1 cellular context compared by ENCODE assay signal in the genomic region with DNA sequence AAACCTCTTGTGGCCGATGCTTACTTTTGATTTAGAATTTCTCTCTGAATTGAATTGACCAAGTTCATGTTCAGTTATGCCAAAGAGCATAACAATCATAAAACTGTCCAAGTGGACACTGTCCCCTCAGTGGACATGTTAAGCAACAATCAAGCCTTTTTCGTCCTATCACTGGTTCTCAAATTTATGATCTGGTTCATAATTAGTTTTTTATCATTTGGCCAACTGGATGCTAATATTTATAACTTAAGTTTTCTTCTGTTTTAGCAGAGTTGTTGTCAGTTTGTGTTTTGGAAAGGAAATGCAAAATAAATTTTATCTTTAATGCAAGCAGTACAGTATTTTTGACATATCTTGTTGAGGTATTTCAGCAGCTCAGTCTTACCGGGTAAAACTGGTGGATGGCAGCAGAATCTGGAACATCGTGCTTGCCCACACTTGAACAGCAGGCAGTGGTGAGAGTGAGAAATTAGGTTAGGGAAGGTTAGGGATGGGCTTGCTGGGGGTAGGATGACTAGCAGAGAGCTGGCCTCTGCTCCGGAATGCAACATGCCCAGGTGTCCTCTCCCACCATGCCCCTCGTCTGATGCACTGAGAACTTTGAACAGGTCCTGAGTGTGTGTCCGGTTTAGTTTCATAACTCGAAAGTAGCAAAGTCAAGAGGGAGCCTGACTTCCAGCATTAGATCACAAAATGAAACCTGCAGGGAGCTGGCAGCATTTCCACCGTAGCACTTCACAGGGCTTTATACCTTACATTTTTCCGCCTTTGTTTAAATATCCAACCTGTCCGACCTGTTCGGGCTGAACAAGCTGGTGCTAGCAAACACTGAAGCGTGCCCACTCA.
TF ChIP-seq lines count a peak whose summit lies in the region.

No MANE protein-coding gene starts in this region.

TF ChIP-seq in K562, 482 proteins besides CTCF, POLR2A, EP300 and RAD21 (continued from another document and continues in another):
- TF ChIP-seq, protein P1, sequence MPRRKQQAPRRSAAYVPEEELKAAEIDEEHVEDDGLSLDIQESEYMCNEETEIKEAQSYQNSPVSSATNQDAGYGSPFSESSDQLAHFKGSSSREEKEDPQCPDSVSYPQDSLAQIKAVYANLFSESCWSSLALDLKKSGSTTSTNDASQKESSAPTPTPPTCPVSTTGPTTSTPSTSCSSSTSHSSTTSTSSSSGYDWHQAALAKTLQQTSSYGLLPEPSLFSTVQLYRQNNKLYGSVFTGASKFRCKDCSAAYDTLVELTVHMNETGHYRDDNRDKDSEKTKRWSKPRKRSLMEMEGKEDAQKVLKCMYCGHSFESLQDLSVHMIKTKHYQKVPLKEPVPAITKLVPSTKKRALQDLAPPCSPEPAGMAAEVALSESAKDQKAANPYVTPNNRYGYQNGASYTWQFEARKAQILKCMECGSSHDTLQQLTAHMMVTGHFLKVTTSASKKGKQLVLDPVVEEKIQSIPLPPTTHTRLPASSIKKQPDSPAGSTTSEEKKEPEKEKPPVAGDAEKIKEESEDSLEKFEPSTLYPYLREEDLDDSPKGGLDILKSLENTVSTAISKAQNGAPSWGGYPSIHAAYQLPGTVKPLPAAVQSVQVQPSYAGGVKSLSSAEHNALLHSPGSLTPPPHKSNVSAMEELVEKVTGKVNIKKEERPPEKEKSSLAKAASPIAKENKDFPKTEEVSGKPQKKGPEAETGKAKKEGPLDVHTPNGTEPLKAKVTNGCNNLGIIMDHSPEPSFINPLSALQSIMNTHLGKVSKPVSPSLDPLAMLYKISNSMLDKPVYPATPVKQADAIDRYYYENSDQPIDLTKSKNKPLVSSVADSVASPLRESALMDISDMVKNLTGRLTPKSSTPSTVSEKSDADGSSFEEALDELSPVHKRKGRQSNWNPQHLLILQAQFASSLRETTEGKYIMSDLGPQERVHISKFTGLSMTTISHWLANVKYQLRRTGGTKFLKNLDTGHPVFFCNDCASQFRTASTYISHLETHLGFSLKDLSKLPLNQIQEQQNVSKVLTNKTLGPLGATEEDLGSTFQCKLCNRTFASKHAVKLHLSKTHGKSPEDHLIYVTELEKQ (CRISPR knock-in tag; IDR thresholded peaks at IDR 0.05), result no peak
- TF ChIP-seq MAFG (tag; conservative IDR thresholded peaks at IDR 0.05), result no peak
- TF ChIP-seq FUS (optimal IDR thresholded peaks at IDR 0.05; ENCODE audit: low read depth, low read length), result no peak
- TF ChIP-seq RCOR1 (IDR thresholded peaks at IDR 0.05; ENCODE audit: borderline replicate concordance in 1 of 2, low read depth in 2 of 2, low read length in 2 of 2), result no peak
- no peak for TF ChIP-seq ARHGAP35 (IDR thresholded peaks at IDR 0.05; ENCODE audit: partially characterized antibody)
- no peak for TF ChIP-seq KDM1A (IDR thresholded peaks at IDR 0.05)
- TF ChIP-seq MAFF (IDR thresholded peaks at IDR 0.05; ENCODE audit: low read length), result no peak
- no peak for TF ChIP-seq ZBTB7A (IDR thresholded peaks at IDR 0.05; ENCODE audit: borderline replicate concordance, control insufficient read depth, low read depth, low read length)
- TF ChIP-seq YBX1 (IDR thresholded peaks at IDR 0.05), result no peak
- no peak for TF ChIP-seq MTF1 (CRISPR knock-in tag; IDR thresholded peaks at IDR 0.05; ENCODE audit: borderline replicate concordance)
- no peak for TF ChIP-seq BDP1 (IDR thresholded peaks at IDR 0.05; ENCODE audit: insufficient read depth, insufficient read length)
- TF ChIP-seq FOXA1 (IDR thresholded peaks at IDR 0.05; ENCODE audit: borderline replicate concordance), result no peak
- TF ChIP-seq EGR1 (conservative IDR thresholded peaks at IDR 0.05), result no peak
- no peak for TF ChIP-seq KAT8 (IDR thresholded peaks at IDR 0.05; ENCODE audit: low read depth)
- peak; percentile 56; the same call in 1 of the 2 replicates for TF ChIP-seq RBFOX2 (IDR thresholded peaks at IDR 0.05; ENCODE audit: low read depth, low read length)
- TF ChIP-seq ZNF316 (IDR thresholded peaks at IDR 0.05), result 0 out of 2 replicates have a peak, but pooled peaks have one; percentile 21
- TF ChIP-seq, protein P2, sequence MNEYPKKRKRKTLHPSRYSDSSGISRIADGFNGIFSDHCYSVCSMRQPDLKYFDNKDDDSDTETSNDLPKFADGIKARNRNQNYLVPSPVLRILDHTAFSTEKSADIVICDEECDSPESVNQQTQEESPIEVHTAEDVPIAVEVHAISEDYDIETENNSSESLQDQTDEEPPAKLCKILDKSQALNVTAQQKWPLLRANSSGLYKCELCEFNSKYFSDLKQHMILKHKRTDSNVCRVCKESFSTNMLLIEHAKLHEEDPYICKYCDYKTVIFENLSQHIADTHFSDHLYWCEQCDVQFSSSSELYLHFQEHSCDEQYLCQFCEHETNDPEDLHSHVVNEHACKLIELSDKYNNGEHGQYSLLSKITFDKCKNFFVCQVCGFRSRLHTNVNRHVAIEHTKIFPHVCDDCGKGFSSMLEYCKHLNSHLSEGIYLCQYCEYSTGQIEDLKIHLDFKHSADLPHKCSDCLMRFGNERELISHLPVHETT (CRISPR knock-in tag; conservative IDR thresholded peaks at IDR 0.05 in 1 of 2, IDR thresholded peaks at IDR 0.05 in 1 of 2), result 0 out of 4 replicates have a peak, but pooled peaks of 1 of the 2 experiments have one; percentile 22
- TF ChIP-seq, protein P3, sequence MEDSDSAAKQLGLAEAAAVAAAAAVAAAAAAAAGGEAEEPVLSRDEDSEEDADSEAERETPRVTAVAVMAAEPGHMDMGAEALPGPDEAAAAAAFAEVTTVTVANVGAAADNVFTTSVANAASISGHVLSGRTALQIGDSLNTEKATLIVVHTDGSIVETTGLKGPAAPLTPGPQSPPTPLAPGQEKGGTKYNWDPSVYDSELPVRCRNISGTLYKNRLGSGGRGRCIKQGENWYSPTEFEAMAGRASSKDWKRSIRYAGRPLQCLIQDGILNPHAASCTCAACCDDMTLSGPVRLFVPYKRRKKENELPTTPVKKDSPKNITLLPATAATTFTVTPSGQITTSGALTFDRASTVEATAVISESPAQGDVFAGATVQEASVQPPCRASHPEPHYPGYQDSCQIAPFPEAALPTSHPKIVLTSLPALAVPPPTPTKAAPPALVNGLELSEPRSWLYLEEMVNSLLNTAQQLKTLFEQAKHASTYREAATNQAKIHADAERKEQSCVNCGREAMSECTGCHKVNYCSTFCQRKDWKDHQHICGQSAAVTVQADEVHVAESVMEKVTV (CRISPR knock-in tag; IDR thresholded peaks at IDR 0.05), result no peak
- no peak for TF ChIP-seq ZNF239 (CRISPR knock-in tag; IDR thresholded peaks at IDR 0.05)
- TF ChIP-seq ILF3 (IDR thresholded peaks at IDR 0.05; ENCODE audit: borderline replicate concordance), result no peak
- TF ChIP-seq RBM14 (IDR thresholded peaks at IDR 0.05; ENCODE audit: borderline replicate concordance, insufficient read depth, low read depth, low read length), result no peak
- no peak for TF ChIP-seq NR2C1 (IDR thresholded peaks at IDR 0.05)
- no peak for TF ChIP-seq NR2C1 (tag; IDR thresholded peaks at IDR 0.05)
- TF ChIP-seq ZFPM2 (CRISPR knock-in tag; IDR thresholded peaks at IDR 0.05), result no peak
- TF ChIP-seq ILK (tag; IDR thresholded peaks at IDR 0.05; ENCODE audit: borderline replicate concordance, low read depth), result no peak
- no peak for TF ChIP-seq CC2D1A (IDR thresholded peaks at IDR 0.05)
- TF ChIP-seq TRIM28 (IDR thresholded peaks at IDR 0.05), result no peak
- no peak for TF ChIP-seq NFIX (CRISPR knock-in tag; IDR thresholded peaks at IDR 0.05; ENCODE audit: low read depth)
- TF ChIP-seq ZC3H11A (IDR thresholded peaks at IDR 0.05; ENCODE audit: low read depth, low read length), result no peak
- no peak for TF ChIP-seq STAT5B (CRISPR knock-in tag; IDR thresholded peaks at IDR 0.05)
- no peak for TF ChIP-seq CSDE1 (IDR thresholded peaks at IDR 0.05)
- no peak for TF ChIP-seq HNRNPLL (IDR thresholded peaks at IDR 0.05; ENCODE audit: low read depth, low read length, poor library complexity, severe bottlenecking)
- TF ChIP-seq ETV5 (CRISPR knock-in tag; IDR thresholded peaks at IDR 0.05; ENCODE audit: low read depth), result 0 out of 2 replicates have a peak, but pooled peaks have one; percentile 14
- no peak for TF ChIP-seq GABPA (tag; conservative IDR thresholded peaks at IDR 0.05; ENCODE audit: low read depth)
- TF ChIP-seq MYC (IDR thresholded peaks at IDR 0.05; ENCODE audit: low read depth, low read length), result no peak
- no peak for TF ChIP-seq MYC (CRISPR knock-in tag; IDR thresholded peaks at IDR 0.05; ENCODE audit: borderline replicate concordance, low read depth)
- no peak for TF ChIP-seq ZNF436 (CRISPR knock-in tag; IDR thresholded peaks at IDR 0.05)
- TF ChIP-seq, protein P4, sequence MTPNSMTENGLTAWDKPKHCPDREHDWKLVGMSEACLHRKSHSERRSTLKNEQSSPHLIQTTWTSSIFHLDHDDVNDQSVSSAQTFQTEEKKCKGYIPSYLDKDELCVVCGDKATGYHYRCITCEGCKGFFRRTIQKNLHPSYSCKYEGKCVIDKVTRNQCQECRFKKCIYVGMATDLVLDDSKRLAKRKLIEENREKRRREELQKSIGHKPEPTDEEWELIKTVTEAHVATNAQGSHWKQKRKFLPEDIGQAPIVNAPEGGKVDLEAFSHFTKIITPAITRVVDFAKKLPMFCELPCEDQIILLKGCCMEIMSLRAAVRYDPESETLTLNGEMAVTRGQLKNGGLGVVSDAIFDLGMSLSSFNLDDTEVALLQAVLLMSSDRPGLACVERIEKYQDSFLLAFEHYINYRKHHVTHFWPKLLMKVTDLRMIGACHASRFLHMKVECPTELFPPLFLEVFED (CRISPR knock-in tag; conservative IDR thresholded peaks at IDR 0.05), result no peak
- TF ChIP-seq ZNF583 (CRISPR knock-in tag; IDR thresholded peaks at IDR 0.05), result no peak
- no peak for TF ChIP-seq BRCA1 (IDR thresholded peaks at IDR 0.05)
- no peak for TF ChIP-seq BRCA1 (CRISPR knock-in tag; IDR thresholded peaks at IDR 0.05)
- no peak for TF ChIP-seq DDX20 (tag; IDR thresholded peaks at IDR 0.05; ENCODE audit: low read depth)
- TF ChIP-seq NR4A1 (CRISPR knock-in tag; IDR thresholded peaks at IDR 0.05), result no peak
- TF ChIP-seq NR4A1 (tag; IDR thresholded peaks at IDR 0.05), result 0 out of 2 replicates have a peak, but pooled peaks have one; percentile 32
- no peak for TF ChIP-seq ZNF707 (CRISPR knock-in tag; conservative IDR thresholded peaks at IDR 0.05)
- no peak; the same call in 1 of the 2 replicates for TF ChIP-seq ADNP (tag; IDR thresholded peaks at IDR 0.05)
- no peak for TF ChIP-seq STAG1 (CRISPR knock-in tag; IDR thresholded peaks at IDR 0.05; ENCODE audit: borderline replicate concordance)
- peak; percentile 14; the same call in 1 of the 2 replicates for TF ChIP-seq SMARCA4 (IDR thresholded peaks at IDR 0.05)
- TF ChIP-seq SNIP1 (IDR thresholded peaks at IDR 0.05; ENCODE audit: low read depth), result no peak
- TF ChIP-seq ZZZ3 (IDR thresholded peaks at IDR 0.05), result no peak
- TF ChIP-seq KDM2B (CRISPR knock-in tag; IDR thresholded peaks at IDR 0.05), result no peak
- no peak for TF ChIP-seq TFAM (CRISPR knock-in tag; conservative IDR thresholded peaks at IDR 0.05)
- TF ChIP-seq PRMT5 (CRISPR knock-in tag; IDR thresholded peaks at IDR 0.05), result no peak
- TF ChIP-seq, protein P5, sequence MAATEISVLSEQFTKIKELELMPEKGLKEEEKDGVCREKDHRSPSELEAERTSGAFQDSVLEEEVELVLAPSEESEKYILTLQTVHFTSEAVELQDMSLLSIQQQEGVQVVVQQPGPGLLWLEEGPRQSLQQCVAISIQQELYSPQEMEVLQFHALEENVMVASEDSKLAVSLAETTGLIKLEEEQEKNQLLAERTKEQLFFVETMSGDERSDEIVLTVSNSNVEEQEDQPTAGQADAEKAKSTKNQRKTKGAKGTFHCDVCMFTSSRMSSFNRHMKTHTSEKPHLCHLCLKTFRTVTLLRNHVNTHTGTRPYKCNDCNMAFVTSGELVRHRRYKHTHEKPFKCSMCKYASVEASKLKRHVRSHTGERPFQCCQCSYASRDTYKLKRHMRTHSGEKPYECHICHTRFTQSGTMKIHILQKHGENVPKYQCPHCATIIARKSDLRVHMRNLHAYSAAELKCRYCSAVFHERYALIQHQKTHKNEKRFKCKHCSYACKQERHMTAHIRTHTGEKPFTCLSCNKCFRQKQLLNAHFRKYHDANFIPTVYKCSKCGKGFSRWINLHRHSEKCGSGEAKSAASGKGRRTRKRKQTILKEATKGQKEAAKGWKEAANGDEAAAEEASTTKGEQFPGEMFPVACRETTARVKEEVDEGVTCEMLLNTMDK (IDR thresholded peaks at IDR 0.05; ENCODE audit: borderline replicate concordance, insufficient read depth, low read depth, low read length, poor library complexity, severe bottlenecking), result no peak
- TF ChIP-seq, protein P6, sequence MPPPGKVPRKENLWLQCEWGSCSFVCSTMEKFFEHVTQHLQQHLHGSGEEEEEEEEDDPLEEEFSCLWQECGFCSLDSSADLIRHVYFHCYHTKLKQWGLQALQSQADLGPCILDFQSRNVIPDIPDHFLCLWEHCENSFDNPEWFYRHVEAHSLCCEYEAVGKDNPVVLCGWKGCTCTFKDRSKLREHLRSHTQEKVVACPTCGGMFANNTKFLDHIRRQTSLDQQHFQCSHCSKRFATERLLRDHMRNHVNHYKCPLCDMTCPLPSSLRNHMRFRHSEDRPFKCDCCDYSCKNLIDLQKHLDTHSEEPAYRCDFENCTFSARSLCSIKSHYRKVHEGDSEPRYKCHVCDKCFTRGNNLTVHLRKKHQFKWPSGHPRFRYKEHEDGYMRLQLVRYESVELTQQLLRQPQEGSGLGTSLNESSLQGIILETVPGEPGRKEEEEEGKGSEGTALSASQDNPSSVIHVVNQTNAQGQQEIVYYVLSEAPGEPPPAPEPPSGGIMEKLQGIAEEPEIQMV (tag; conservative IDR thresholded peaks at IDR 0.05; ENCODE audit: low read depth), result no peak
- TF ChIP-seq SREBF1 (IDR thresholded peaks at IDR 0.05; ENCODE audit: borderline replicate concordance, low read depth, low read length), result no peak
- TF ChIP-seq ZNF23 (CRISPR knock-in tag; IDR thresholded peaks at IDR 0.05), result no peak
- TF ChIP-seq NFIC (IDR thresholded peaks at IDR 0.05), result no peak
- TF ChIP-seq POU5F1 (IDR thresholded peaks at IDR 0.05; ENCODE audit: borderline replicate concordance, low read depth, low read length, partially characterized antibody), result no peak
- no peak for TF ChIP-seq SAFB2 (IDR thresholded peaks at IDR 0.05; ENCODE audit: borderline replicate concordance, low read depth, low read length, severe bottlenecking)
